In the genomic region with DNA sequence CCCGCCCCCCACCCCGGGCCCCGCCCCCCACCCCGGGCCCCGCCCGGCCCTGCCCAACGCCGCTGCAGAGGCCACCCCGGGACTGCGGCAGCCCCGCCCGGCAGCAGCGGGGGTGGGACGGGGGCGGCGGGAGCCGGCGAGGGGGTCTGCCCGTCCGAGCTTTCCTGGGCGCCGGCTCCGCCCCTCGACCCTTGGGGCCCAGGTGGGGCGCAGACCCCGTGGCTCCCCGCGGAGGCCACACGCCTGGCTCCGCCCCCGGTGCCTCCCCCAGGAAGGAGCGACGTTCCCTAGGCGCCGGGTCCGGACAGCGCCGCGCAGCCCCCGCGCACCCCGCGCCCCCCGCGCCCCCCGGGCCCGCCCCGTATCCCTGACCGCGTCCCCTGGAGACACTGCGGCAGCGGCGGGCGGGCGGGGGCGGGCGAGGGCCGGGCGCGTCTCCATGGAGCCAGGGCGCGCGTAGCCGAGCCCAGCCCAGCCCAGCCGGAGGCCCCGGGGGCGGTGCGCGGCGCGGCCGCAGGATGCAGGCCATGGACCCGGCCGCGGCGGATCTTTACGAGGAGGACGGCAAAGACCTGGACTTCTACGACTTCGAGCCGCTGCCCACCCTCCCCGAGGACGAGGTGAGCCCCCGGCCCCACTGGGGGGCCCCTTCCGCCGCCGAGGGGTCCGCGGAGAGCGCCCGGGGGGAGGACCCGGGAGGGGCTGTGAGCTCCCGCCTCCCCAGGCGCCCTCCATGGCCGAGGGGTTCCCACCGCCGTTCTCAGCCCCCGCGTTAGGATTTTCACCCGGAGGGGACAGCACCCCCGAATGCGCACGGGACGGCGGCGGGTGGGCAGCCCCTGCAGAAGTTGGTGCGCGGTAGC, we compare ENCODE assay signal across 8 cellular contexts. TPM values are rescaled to one million over a fixed set of nuclear protein-coding genes. Genes with fewer than 3 reads are reported as not detected.
A peak's percentile ranks its signal among the peaks of the same experiment; 100 is the strongest.
DNase-seq lines count a peak whose midpoint lies in the region; ATAC-seq and TF ChIP-seq lines count a peak whose summit lies in the region.

A gene with protein sequence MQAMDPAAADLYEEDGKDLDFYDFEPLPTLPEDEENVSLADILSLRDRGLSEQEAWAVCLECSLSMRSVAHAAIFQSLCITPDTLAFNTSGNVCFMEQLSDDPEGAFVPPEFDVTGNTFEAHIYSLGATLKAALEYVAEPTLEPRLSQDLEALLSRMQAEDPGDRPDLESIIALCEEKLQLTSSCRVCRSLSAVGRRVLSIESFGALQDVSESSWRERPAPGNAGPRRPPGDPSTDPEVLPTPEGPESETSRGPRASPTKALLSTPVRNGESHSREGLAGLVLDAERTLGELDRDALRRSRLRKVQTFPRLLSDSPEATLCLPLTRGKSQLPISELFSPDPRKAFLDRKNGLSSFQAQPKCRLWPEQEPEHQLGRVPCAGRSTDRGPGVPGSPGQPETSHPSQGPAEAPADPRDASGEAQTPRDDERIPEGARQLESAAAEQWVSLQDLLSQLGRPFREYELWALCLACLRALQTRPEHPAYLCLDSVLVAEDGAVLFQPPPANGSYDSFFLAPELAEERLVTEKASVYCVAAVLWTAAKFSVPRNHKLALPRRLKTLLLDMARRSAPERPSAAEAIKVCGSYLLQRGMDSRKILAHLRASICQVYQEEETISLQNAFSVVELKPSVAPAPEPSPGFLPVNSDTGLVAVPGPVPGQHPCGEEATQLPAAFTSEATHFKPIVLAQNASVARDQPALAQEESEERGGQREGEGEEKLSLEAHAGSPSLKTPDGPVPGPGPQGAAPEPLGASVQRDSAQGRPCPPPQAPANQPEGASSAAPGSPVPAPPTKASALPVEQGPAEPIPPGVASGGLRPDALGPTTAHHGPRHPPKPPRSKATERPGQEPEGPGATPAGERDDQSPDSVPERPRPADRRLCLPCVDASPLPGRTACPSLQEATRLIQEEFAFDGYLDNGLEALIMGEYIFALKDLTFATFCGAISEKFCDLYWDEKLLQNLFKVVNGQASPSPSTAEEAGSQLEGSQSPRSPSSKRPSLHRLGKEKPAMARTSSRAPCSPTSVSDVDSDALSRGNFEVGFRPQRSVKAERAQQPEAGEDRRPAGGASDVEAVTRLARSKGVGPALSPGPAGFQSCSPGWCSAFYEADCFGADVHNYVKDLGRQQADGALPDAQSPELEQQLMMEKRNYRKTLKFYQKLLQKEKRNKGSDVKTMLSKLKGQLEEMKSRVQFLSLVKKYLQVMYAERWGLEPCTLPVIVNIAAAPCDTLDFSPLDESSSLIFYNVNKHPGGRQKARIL (N-terminal part only) (plus strand): TSS at position 270 of the 863 bp plus-strand sequence. CDS start 249 bp downstream, at position 519.

- H3K27me3 ChIP-seq in CD4-positive, alpha-beta T cell (ENCODE audit: control insufficient read depth, insufficient read depth, low read length) = peaks cover 31% of the 10 kb centered on the region
- H3K27me3 ChIP-seq in lung (ENCODE audit: control insufficient read depth, insufficient read depth) (no peaks in the 10 kb centered on the region), upper lobe of left lung (peaks cover 0 to 20% (median 9%) of the 10 kb centered on the region in 4 donors)

- TF ChIP-seq POLR2A in upper lobe of left lung (IDR thresholded peaks at IDR 0.05) = peak in 1 of 4 donors; percentile 5

- H3K9me3 ChIP-seq in CD4-positive, alpha-beta T cell (ENCODE audit: control insufficient read depth, low read length) = no peaks in the 10 kb centered on the region
- peaks cover 0 to 2% of the 10 kb centered on the region in 2 donors for H3K9me3 ChIP-seq in lung (ENCODE audit: control insufficient read depth in 2 of 2, insufficient read depth in 1 of 2, low read length in 1 of 2)
- H3K9me3 ChIP-seq in upper lobe of left lung = no peaks in the 10 kb centered on the region

- H3K27ac Mint-ChIP-seq in CD4-positive, alpha-beta T cell = no peak within 1 kb of the TSS

- no peaks in the 10 kb centered on the region for H3K36me3 Mint-ChIP-seq in CD4-positive, alpha-beta T cell (ENCODE audit: low read depth)

- H3K27me3 Mint-ChIP-seq in CD4-positive, alpha-beta T cell = peaks cover 29% of the 10 kb centered on the region

- whole genome bisulfite sequencing in lung, 2 donors = 1 to 2% methylated on average over 46 to 106 of the region's 108 CpGs
- WGBS in upper lobe of left lung, 2 donors = 1% methylated on average over 18 of the region's 108 CpGs; no CpG with 5 or more reads in 1 of the 2 donors

- H3K4me1 ChIP-seq in lung (ENCODE audit: control insufficient read depth in 2 of 2, insufficient read depth in 2 of 2, low read length in 2 of 2) (peaks cover 0 to 9% of the 10 kb centered on the region in 2 donors), upper lobe of left lung (peaks cover 7 to 32% (median 19%) of the 10 kb centered on the region in 4 donors)

- no peak for TF ChIP-seq EP300 in upper lobe of left lung (IDR thresholded peaks at IDR 0.05)

- peak; percentile 14 for ATAC-seq in CD4-positive, alpha-beta T cell (ENCODE audit: poor library complexity)
- ATAC-seq in lung (ENCODE audit: insufficient read depth, low FRiP score) (peak; percentile 51), upper lobe of left lung (ENCODE audit: low FRiP score in 2 of 2) (peak in 1 of 2 donors; percentile 25), HG03432 (IDR thresholded peaks at IDR 0.05; ENCODE audit: unreplicated experiment) (no peak), HG02571 (IDR thresholded peaks at IDR 0.05; ENCODE audit: unreplicated experiment) (no peak)

- H3K27ac ChIP-seq in CD4-positive, alpha-beta T cell (ENCODE audit: low read depth, low read length) = no peak within 1 kb of the TSS
- no peak within 1 kb of the TSS for H3K27ac ChIP-seq in lung (ENCODE audit: low read depth in 1 of 2, low read length in 1 of 2)
- H3K27ac ChIP-seq in upper lobe of left lung = peak within 1 kb of the TSS in 3 of 4 donors; percentile 12 to 67 (median 34)

- intact Hi-C loops in CD4-positive, alpha-beta T cell (cut with DNase I, micrococcal nuclease) = no loop called here

- no peaks in the 10 kb centered on the region for H3K4me1 Mint-ChIP-seq in CD4-positive, alpha-beta T cell (ENCODE audit: low read depth)

- H3K4me3 Mint-ChIP-seq in CD4-positive, alpha-beta T cell = peak within 1 kb of the TSS; percentile 45

- POLR2A ChIA-PET in CD4-positive, alpha-beta T cell (lab: Charles Lee) = no interaction called here

- no peaks in the 10 kb centered on the region for H3K9me3 Mint-ChIP-seq in CD4-positive, alpha-beta T cell

- H3K4me3 ChIP-seq in Jurkat, Clone E6-1 (ENCODE audit: low read length) = peak within 1 kb of the TSS; percentile 18; the same call in 1 of the 2 replicates
- peak within 1 kb of the TSS; percentile 15 for H3K4me3 ChIP-seq in lung
- peak within 1 kb of the TSS in 3 of 4 donors; percentile 58 to 65 (median 60) for H3K4me3 ChIP-seq in upper lobe of left lung

- CTCF ChIA-PET in CD4-positive, alpha-beta T cell (lab: Charles Lee) = no interaction called here

- no peak for DNase-seq in CD4-positive, alpha-beta T cell
- DNase-seq in Jurkat, Clone E6-1 (ENCODE audit: low read depth, low spot score) = no peak
- peak; percentile 27 for DNase-seq in dermis blood vessel endothelial cell
- DNase-seq in lung (ENCODE audit: low spot score) = no peak
- peak; percentile 58 to 85 for DNase-seq in upper lobe of left lung
- no peak for DNase-seq in SKM-1 (lab: John Stamatoyannopoulos, UW; ENCODE audit: unreplicated experiment)

- no peaks in the 10 kb centered on the region for H3K36me3 ChIP-seq in lung (ENCODE audit: control insufficient read depth in 2 of 2, insufficient read depth in 2 of 2, low read length in 2 of 2)
- no peaks in the 10 kb centered on the region for H3K36me3 ChIP-seq in upper lobe of left lung

- TF ChIP-seq CTCF in CD4-positive, alpha-beta T cell (IDR thresholded peaks at IDR 0.05) = no peak
- TF ChIP-seq CTCF in lung (IDR thresholded peaks at IDR 0.05; ENCODE audit: control extremely low read depth, extremely low read depth) (no peak), upper lobe of left lung (IDR thresholded peaks at IDR 0.05) (no peak)

RNA-seq across cellular contexts. Expression of the gene that starts here (rescaled TPM):
- total RNA-seq in CD4-positive, alpha-beta T cell = not detected
- not detected for polyA plus RNA-seq in Jurkat, Clone E6-1 (2012; ENCODE audit: insufficient read depth, insufficient read length)
- total RNA-seq in dermis blood vessel endothelial cell (0.28 TPM in 1 of 2 replicates, not detected in the other), lung (10 to 100 TPM in 1 of 2 donors, 1 to 10 TPM in 1; 7.5 to 21.0 TPM), upper lobe of left lung (10 to 100 TPM in 4 of 6 donors, 1 to 10 TPM in 2; 7.1 to 30.3 (median 15.5) TPM)
- polyA plus RNA-seq in lung = 1 to 10 TPM; 3.2 to 5.9 TPM

Comparison
In these comparisons a context has a peak if more than half of its experiments do, and no peak if none do; other contexts are left out.
1. Peak in ATAC-seq in CD4-positive, alpha-beta T cell; RNA of the gene not detected or under 1 TPM.
2. Peak in DNase-seq in dermis blood vessel endothelial cell; RNA of the gene not detected or under 1 TPM.
3. DNase-seq: peak in upper lobe of left lung (2 of 2); none in CD4-positive, alpha-beta T cell (0 of 10), Jurkat, Clone E6-1 (single experiment), lung (single experiment) and SKM-1 (single experiment).
4. H3K27ac ChIP-seq: peak in upper lobe of left lung (3 of 4); none in CD4-positive, alpha-beta T cell (single experiment) and lung (0 of 2).
5. Peak in every context shown above with its lines, with median percentiles within 50 percentile points of each other: H3K4me3 ChIP-seq.